Comparison of ENCODE assay signal across 21 cellular contexts in the genomic region with DNA sequence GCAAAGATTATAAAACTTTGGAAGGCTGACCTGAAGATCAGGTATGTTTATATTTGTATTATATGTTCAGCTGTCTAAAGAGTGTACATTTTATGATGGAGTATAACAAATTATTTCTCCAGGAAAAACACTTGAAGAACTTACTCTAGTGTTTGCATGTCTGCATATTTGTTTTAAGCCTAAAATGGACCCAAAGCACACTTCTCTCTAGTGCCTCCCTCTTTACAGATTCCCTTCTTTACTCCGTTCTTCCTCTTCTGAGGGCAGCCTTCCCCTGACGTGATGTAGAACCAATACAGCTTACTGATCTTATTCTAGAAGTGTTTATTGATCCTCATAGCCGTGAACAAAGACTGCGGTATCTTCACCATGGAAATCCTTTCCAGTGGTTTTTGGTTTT. TPM values are rescaled to one million over a fixed set of nuclear protein-coding genes. Genes with fewer than 3 reads are reported as not detected.
"Had no signal": no experiment of that assay in that cellular context is flagged by ENCODE, and none has a peak within 500 bp of the region (broad histone marks: within the 10 kb centered on the region; RNA-seq: fewer than 3 reads in every experiment).

No MANE protein-coding gene starts in this region.

- H3K27ac ChIP-seq: neural progenitor cell, parathyroid adenoma, psoas muscle, sigmoid colon, testis, uterus had no signal

- H3K27ac Mint-ChIP-seq: activated CD4-positive, alpha-beta T cell treated with anti-CD3 and anti-CD28 coated beads, Interleukin-2, amount 10 ng/mL, durations not matched to agents 7 days and 5 days; activated CD8-positive, alpha-beta T cell treated with anti-CD3 and anti-CD28 coated beads, Interleukin-2, amount 10 ng/mL, durations not matched to agents 7 days and 5 days; neural progenitor cell had no signal

- H3K4me3 Mint-ChIP-seq: activated CD4-positive, alpha-beta T cell treated with anti-CD3 and anti-CD28 coated beads, Interleukin-2, amount 10 ng/mL, durations not matched to agents 7 days and 5 days; activated CD8-positive, alpha-beta memory T cell treated with anti-CD3 and anti-CD28 coated beads, Interleukin-2, amount 10 ng/mL, durations not matched to agents 7 days and 5 days; activated CD8-positive, alpha-beta T cell treated with anti-CD3 and anti-CD28 coated beads, Interleukin-2, amount 10 ng/mL, durations not matched to agents 7 days and 5 days; central memory CD8-positive, alpha-beta T cell; neural progenitor cell had no signal

- DNase-seq: activated CD4-positive, alpha-beta T cell treated with anti-CD3 and anti-CD28 coated beads, Interleukin-2, amount 10 ng/mL, durations not matched to agents 7 days and 5 days; activated CD8-positive, alpha-beta memory T cell treated with anti-CD3 and anti-CD28 coated beads, Interleukin-2, amount 10 ng/mL, durations not matched to agents 7 days and 5 days; activated CD8-positive, alpha-beta T cell treated with anti-CD3 and anti-CD28 coated beads, Interleukin-2, amount 10 ng/mL, durations not matched to agents 7 days and 5 days; activated naive CD4-positive, alpha-beta T cell treated with Interleukin-2 at 50 U/mL for 16 hours; activated T-cell treated with anti-CD3 and anti-CD28 coated beads, Interleukin-2, amount 50 U/mL, for 48 hours; anterior cingulate cortex; dermis blood vessel endothelial cell; effector memory CD4-positive, alpha-beta T cell; left ventricle myocardium superior; occipital lobe; psoas muscle; sigmoid colon; stimulated activated CD4-positive, alpha-beta T cell treated with anti-CD3 and anti-CD28 coated beads, Interleukin-1b, Interleukin-23, amount 100 ng/mL, for 48 hours; stimulated activated naive CD4-positive, alpha-beta T cell treated with Interleukin-2 at 50 U/mL for 16 hours; testis; transverse colon; uterus had no signal

- H3K27me3 Mint-ChIP-seq: activated CD4-positive, alpha-beta T cell treated with anti-CD3 and anti-CD28 coated beads, Interleukin-2, amount 10 ng/mL, durations not matched to agents 7 days and 5 days; activated CD8-positive, alpha-beta memory T cell treated with anti-CD3 and anti-CD28 coated beads, Interleukin-2, amount 10 ng/mL, durations not matched to agents 7 days and 5 days; central memory CD8-positive, alpha-beta T cell had no signal

- H3K4me1 Mint-ChIP-seq: neural progenitor cell had no signal

- H3K9me3 Mint-ChIP-seq: central memory CD8-positive, alpha-beta T cell had no signal

- ATAC-seq: activated CD8-positive, alpha-beta memory T cell treated with anti-CD3 and anti-CD28 coated beads, Interleukin-2, amount 10 ng/mL, durations not matched to agents 7 days and 5 days; activated CD8-positive, alpha-beta T cell treated with anti-CD3 and anti-CD28 coated beads, Interleukin-2, amount 10 ng/mL, durations not matched to agents 7 days and 5 days; left ventricle myocardium superior; psoas muscle had no signal

RNA-seq across cellular contexts. Expression of a gene that starts 13.9 kb away (rescaled TPM):
- total RNA-seq: epithelial cell of proximal tubule had no signal
